ENCODE assay signal across 34 cellular contexts in the genomic region with DNA sequence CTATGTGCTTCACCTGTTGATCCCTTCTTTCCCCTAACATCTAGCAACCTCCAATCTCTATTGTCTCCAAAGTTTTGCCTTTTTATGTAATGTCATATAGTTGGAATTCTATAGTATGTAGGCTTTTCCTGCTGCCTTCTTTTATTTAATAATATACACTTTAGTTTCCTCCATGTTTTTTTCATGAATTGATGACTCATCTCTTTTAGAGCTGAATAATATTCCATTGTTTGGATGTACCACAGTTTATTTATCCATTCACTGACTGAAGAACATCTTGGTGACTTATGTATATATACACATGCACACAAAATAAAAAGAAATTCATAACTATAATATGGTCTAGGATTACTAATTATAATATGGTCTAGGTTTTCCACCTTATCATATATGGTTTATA.
"Had no signal": no experiment of that assay in that cellular context is flagged by ENCODE, and none has a peak within 500 bp of the region (broad histone marks: within the 10 kb centered on the region; RNA-seq: fewer than 3 reads in every experiment).

No MANE protein-coding gene starts in this region.

- H3K9me3 ChIP-seq: adrenal gland, ascending aorta, body of pancreas, breast epithelium had no signal

- ATAC-seq: activated naive CD4-positive, alpha-beta T cell treated with anti-CD3 and anti-CD28 coated beads, Interleukin-2, amount 50 U/mL, for 72 hours; activated naive CD8-positive, alpha-beta T cell treated with anti-CD3 and anti-CD28 coated beads, Interleukin-2, amount 50 U/mL, for 24 hours; activated T-cell treated with anti-CD3 and anti-CD28 coated beads, Interleukin-2, amount 50 U/mL, for 4 hours; activated T-cell treated with anti-CD3 and anti-CD28 coated beads, Interleukin-2, amount 50 U/mL, for 72 hours; activated T-helper 17 cell treated with anti-CD3 and anti-CD28 coated beads, Interleukin-2, amount 50 U/mL, for 72 hours; body of pancreas had no signal

- H3K36me3 ChIP-seq: adrenal gland, ascending aorta, brain microvascular endothelial cell, breast epithelium, cardiac muscle cell had no signal

- DNase-seq: activated effector memory CD4-positive, alpha-beta T cell treated with anti-CD3 and anti-CD28 coated beads, Interleukin-2, amount 50 U/mL, for 16 hours; activated effector memory CD4-positive, alpha-beta T cell treated with Interleukin-2 at 50 U/mL for 16 hours; activated gamma-delta T cell; activated gamma-delta T cell treated with Interleukin-2 at 50 U/mL for 16 hours; activated naive CD4-positive, alpha-beta T cell; activated naive CD4-positive, alpha-beta T cell treated with anti-CD3 and anti-CD28 coated beads for 36 hours; activated naive CD4-positive, alpha-beta T cell treated with anti-CD3 and anti-CD28 coated beads, Interleukin-2, amount 10 ng/mL, durations not matched to agents 7 days and 5 days; activated naive CD4-positive, alpha-beta T cell treated with anti-CD3 and anti-CD28 coated beads, Interleukin-2, amount 50 U/mL, for 16 hours; activated naive CD4-positive, alpha-beta T cell treated with Interleukin-2 at 50 U/mL for 16 hours; activated naive CD8-positive, alpha-beta T cell treated with anti-CD3 and anti-CD28 coated beads for 36 hours; activated naive CD8-positive, alpha-beta T cell treated with anti-CD3 and anti-CD28 coated beads, Interleukin-2, amount 10 ng/mL, durations not matched to agents 7 days and 5 days; activated naive CD8-positive, alpha-beta T cell treated with anti-CD3 and anti-CD28 coated beads, Interleukin-2, amount 50 U/mL, for 24 hours; activated T-cell treated with anti-CD3 and anti-CD28 coated beads, Interleukin-2, amount 50 U/mL, for 1 hour; activated T-cell treated with anti-CD3 and anti-CD28 coated beads, Interleukin-2, amount 50 U/mL, for 24 hours; activated T-cell treated with anti-CD3 and anti-CD28 coated beads, Interleukin-2, amount 50 U/mL, for 4 hours; activated T-cell treated with anti-CD3 and anti-CD28 coated beads, Interleukin-2, amount 50 U/mL, for 48 hours; activated T-cell treated with anti-CD3 and anti-CD28 coated beads, Interleukin-2, amount 50 U/mL, for 72 hours; adrenal gland; amniotic stem cell; amygdala; anterior cingulate cortex; aorta; body of pancreas; brain microvascular endothelial cell; caudate nucleus; central memory CD4-positive, alpha-beta T cell; cerebellar nuclear complex had no signal

- FAIRE-seq: astrocyte, bronchial epithelial cell had no signal

- H3K4me3 ChIP-seq: adrenal gland, ascending aorta, body of pancreas, breast epithelium, cardiac muscle cell had no signal

- H3K27me3 ChIP-seq: adrenal gland, ascending aorta, body of pancreas, brain microvascular endothelial cell, breast epithelium, cardiac muscle cell had no signal

- H3K27ac ChIP-seq: adrenal gland, ascending aorta, body of pancreas, brain microvascular endothelial cell, breast epithelium, cardiac muscle cell had no signal

- H3K4me1 ChIP-seq: adrenal gland, ascending aorta, body of pancreas, breast epithelium had no signal
